In genomic region chr16:72961115-72961832, GRCh38 we compare ENCODE assay signal across 9 cellular contexts.
DNase-seq lines count a peak whose midpoint lies in the region; ATAC-seq and TF ChIP-seq lines count a peak whose summit lies in the region.
"Had no signal": no experiment of that assay in that cellular context is flagged by ENCODE, and none has a peak within 500 bp of the region (broad histone marks: within the 10 kb centered on the region; RNA-seq: fewer than 3 reads in every experiment).

No MANE protein-coding gene starts in this region.

- peak overlapping the region; percentile 73 for H3K27ac Mint-ChIP-seq in osteocyte (ENCODE audit: unreplicated experiment)

- H3K27ac ChIP-seq in brain microvascular endothelial cell: no peak overlapping the region

- DNase-seq in DMS 273 treated with DMSO at 0.1 percent for 48 hours (lab: John Stamatoyannopoulos, UW): peak; percentile 89
- peak; percentile 55 to 86 for DNase-seq in NCI-H2081 (lab: John Stamatoyannopoulos, UW)
- peak; percentile 31 for DNase-seq in brain microvascular endothelial cell
- no peak for DNase-seq in osteocyte (ENCODE audit: extremely low spot score, unreplicated experiment)
- no peak for DNase-seq in midbrain (lab: John Stamatoyannopoulos, UW)
- DNase-seq: OCI-M1 had no signal

- no peak overlapping the region for H3K4me3 ChIP-seq in brain microvascular endothelial cell (ENCODE audit: low read depth, low read length)

- ATAC-seq in HG03159 (IDR thresholded peaks at IDR 0.05; ENCODE audit: unreplicated experiment) (no peak), HG02571 (IDR thresholded peaks at IDR 0.05; ENCODE audit: unreplicated experiment) (no peak), GM18505 (IDR thresholded peaks at IDR 0.05; ENCODE audit: unreplicated experiment) (no peak)

- peaks cover 23% of the 10 kb centered on the region for H3K36me3 ChIP-seq in brain microvascular endothelial cell (replicated peaks)

- no peak for TF ChIP-seq POLR2A in GM18505 (IDR thresholded peaks at IDR 0.05; ENCODE audit: borderline replicate concordance, extremely low read depth, insufficient read depth, insufficient read length)

- in situ Hi-C loops in brain microvascular endothelial cell (cut with HindIII; ENCODE audit: low pct_ligation_motif_present, low sequenced_read_pairs): no loop called here

- H3K27me3 ChIP-seq in brain microvascular endothelial cell (replicated peaks): no peaks in the 10 kb centered on the region

- peaks cover 52% of the 10 kb centered on the region for H3K4me1 Mint-ChIP-seq in osteocyte (ENCODE audit: unreplicated experiment)

- peaks cover 41% of the 10 kb centered on the region for H3K36me3 Mint-ChIP-seq in osteocyte (ENCODE audit: unreplicated experiment)

- TF ChIP-seq CTCF in brain microvascular endothelial cell (IDR thresholded peaks at IDR 0.05; ENCODE audit: low read depth, low read length, missing control alignments): peak; percentile 69
- peak; percentile 60 for TF ChIP-seq CTCF in osteocyte (IDR thresholded peaks at IDR 0.05)

- peak overlapping the region; percentile 1 for H3K4me3 Mint-ChIP-seq in osteocyte (ENCODE audit: unreplicated experiment)

- H3K9me3 Mint-ChIP-seq in osteocyte (ENCODE audit: unreplicated experiment): no peaks in the 10 kb centered on the region

- H3K27me3 Mint-ChIP-seq in osteocyte (ENCODE audit: unreplicated experiment): no peaks in the 10 kb centered on the region

Comparison
In these comparisons a context has a peak if more than half of its experiments do, and no peak if none do; other contexts are left out.
1. DNase-seq: peak in DMS 273 treated with DMSO at 0.1 percent for 48 hours (single experiment), NCI-H2081 (2 of 2) and brain microvascular endothelial cell (single experiment); none in osteocyte (single experiment) and midbrain (single experiment).